ENCODE assay signal across 1 cellular context in genomic region chr13:41133951-41134350, GRCh38.
TF ChIP-seq lines count a peak whose summit lies in the region.

No MANE protein-coding gene starts in this region.

TF ChIP-seq in H1, 55 proteins besides CTCF, POLR2A, EP300 and RAD21:
- TF ChIP-seq BCL11A (IDR thresholded peaks at IDR 0.05; ENCODE audit: low read depth in 2 of 2, low read length in 2 of 2), result no peak
- no peak for TF ChIP-seq EZH2 (IDR thresholded peaks at IDR 0.05; ENCODE audit: low read depth, low read length, severe bottlenecking)
- TF ChIP-seq ZNF274 (IDR thresholded peaks at IDR 0.05; ENCODE audit: borderline replicate concordance, extremely low read depth, low read length), result no peak
- no peak for TF ChIP-seq BRCA1 (IDR thresholded peaks at IDR 0.05; ENCODE audit: low read depth, low read length)
- no peak for TF ChIP-seq CREB1 (IDR thresholded peaks at IDR 0.05)
- TF ChIP-seq BACH1 (IDR thresholded peaks at IDR 0.05; ENCODE audit: low read length), result no peak
- TF ChIP-seq MAFK (IDR thresholded peaks at IDR 0.05; ENCODE audit: low read depth, low read length), result no peak
- TF ChIP-seq CHD2 (IDR thresholded peaks at IDR 0.05; ENCODE audit: low read length), result no peak
- TF ChIP-seq SIN3A (conservative IDR thresholded peaks at IDR 0.05 in 1 of 2, IDR thresholded peaks at IDR 0.05 in 1 of 2; ENCODE audit: low read depth in 1 of 2, low read length in 2 of 2), result no peak
- no peak for TF ChIP-seq SP1 (IDR thresholded peaks at IDR 0.05; ENCODE audit: low read depth, low read length)
- no peak for TF ChIP-seq MAX (IDR thresholded peaks at IDR 0.05)
- no peak for TF ChIP-seq CBX5 (IDR thresholded peaks at IDR 0.05; ENCODE audit: low read depth, low read length)
